In the genomic region with DNA sequence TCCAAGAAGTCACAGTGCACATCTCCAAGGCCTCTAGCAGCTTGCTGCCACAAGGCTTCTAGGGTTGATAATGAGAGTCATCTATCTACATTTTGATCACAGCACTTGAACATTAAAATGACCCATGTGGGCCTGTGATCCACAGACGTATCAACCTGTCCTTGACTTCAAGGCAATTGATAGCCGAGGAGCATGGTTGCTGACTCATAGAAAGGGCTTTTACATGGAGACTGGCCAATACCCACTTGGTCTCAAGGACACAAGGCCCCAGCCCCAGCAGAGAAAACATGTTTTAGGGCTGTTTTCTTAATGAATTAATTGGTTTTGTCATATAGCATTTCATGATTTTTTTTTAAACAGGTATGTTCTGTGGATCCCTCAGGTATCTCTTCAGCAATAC, we compare ENCODE assay signal across 31 cellular contexts.
"Had no signal": no experiment of that assay in that cellular context is flagged by ENCODE, and none has a peak within 500 bp of the region (broad histone marks: within the 10 kb centered on the region; RNA-seq: fewer than 3 reads in every experiment).

No MANE protein-coding gene starts in this region.

- DNase-seq: hippocampal formation; kidney glomerular epithelial cell; left cardiac atrium; lower lobe of right lung; mammary epithelial cell; mesenchymal stem cell; naive B cell; natural killer cell; nephron progenitor cell; occipital lobe; stimulated activated CD4-positive, alpha-beta T cell treated with anti-CD3 and anti-CD28 coated beads, Interleukin-12 subunit alpha, Interleukin-12 subunit beta, amount 100 ng/mL, for 4 hours; stimulated activated CD4-positive, alpha-beta T cell treated with anti-CD3 and anti-CD28 coated beads, Interleukin-15, amount 100 ng/mL, for 24 hours; stimulated activated CD4-positive, alpha-beta T cell treated with anti-CD3 and anti-CD28 coated beads, Interleukin-2, amount 100 ng/mL, for 24 hours; stimulated activated CD4-positive, alpha-beta T cell treated with anti-CD3 and anti-CD28 coated beads, Interleukin-4, amount 100 ng/mL, for 1 hour; stimulated activated naive B cell treated with anti-CD40 and anti-IgM and Interleukin-4, amounts not matched to agents 10 μg/mL and 1 μg/mL and 100 μg/mL, for 72 hours; stimulated activated naive CD8-positive, alpha-beta T cell treated with anti-CD3 and anti-CD28 coated beads, Interleukin-15, Interleukin-2, amounts not matched to agents 100 U/mL and 50 U/mL, for 24 hours; stomach; testis; thyroid gland; transverse colon; upper lobe of left lung had no signal

- H3K4me1 ChIP-seq: lower lobe of right lung, right atrium auricular region, stomach, testis, thyroid gland, transverse colon, upper lobe of left lung had no signal

- H2AFZ ChIP-seq: neural progenitor cell had no signal

- H3K36me3 Mint-ChIP-seq: mesothelial cell of epicardium; naive B cell; natural killer cell; stimulated activated naive B cell treated with anti-CD40 and anti-IgM and Interleukin-4, amounts not matched to agents 10 μg/mL and 1 μg/mL and 100 μg/mL, for 72 hours had no signal

- H3K27ac ChIP-seq: lower lobe of right lung, neural progenitor cell, neutrophil, right atrium auricular region, skin epidermis, stomach, testis, thyroid gland, transverse colon, upper lobe of left lung had no signal

- H3K27ac Mint-ChIP-seq: naive B cell; natural killer cell; nephron progenitor cell; neural progenitor cell; progenitor cell of endocrine pancreas; stimulated activated naive B cell treated with anti-CD40 and anti-IgM and Interleukin-4, amounts not matched to agents 10 μg/mL and 1 μg/mL and 100 μg/mL, for 72 hours had no signal

- H3K4me3 ChIP-seq: lower lobe of right lung, neural progenitor cell, right atrium auricular region, skin epidermis, stomach, testis, thyroid gland, transverse colon, upper lobe of left lung had no signal

- H3K4me3 Mint-ChIP-seq: mesothelial cell of epicardium; naive B cell; natural killer cell; nephron progenitor cell; neural progenitor cell; stimulated activated naive B cell treated with anti-CD40 and anti-IgM and Interleukin-4, amounts not matched to agents 10 μg/mL and 1 μg/mL and 100 μg/mL, for 72 hours had no signal

- H3K36me3 ChIP-seq: lower lobe of right lung, neural progenitor cell, neutrophil, right atrium auricular region, stomach, thyroid gland, transverse colon, upper lobe of left lung had no signal

- H3K9me3 ChIP-seq: lower lobe of right lung, neutrophil, right atrium auricular region, stomach, testis, thyroid gland, transverse colon, upper lobe of left lung had no signal

- H3K27me3 ChIP-seq: neural progenitor cell, neutrophil, right atrium auricular region, stomach, testis, thyroid gland, transverse colon, upper lobe of left lung had no signal

- FAIRE-seq: keratinocyte, urothelium cell line had no signal

- H3K27me3 Mint-ChIP-seq: naive B cell; progenitor cell of endocrine pancreas; stimulated activated naive B cell treated with anti-CD40 and anti-IgM and Interleukin-4, amounts not matched to agents 10 μg/mL and 1 μg/mL and 100 μg/mL, for 72 hours had no signal

- H3K4me2 ChIP-seq: neural progenitor cell had no signal

- ATAC-seq: left cardiac atrium; left lobe of liver; lower lobe of right lung; natural killer cell; sciatic nerve; stimulated activated naive B cell treated with anti-CD40 and anti-IgM and Interleukin-4, amounts not matched to agents 10 μg/mL and 1 μg/mL and 100 μg/mL, for 72 hours; stimulated activated naive CD8-positive, alpha-beta T cell treated with anti-CD3 and anti-CD28 coated beads, Interleukin-15, Interleukin-2, amounts not matched to agents 100 U/mL and 50 U/mL, for 24 hours had no signal

- H3K9me3 Mint-ChIP-seq: nephron progenitor cell had no signal

- H3K9ac ChIP-seq: neural progenitor cell had no signal

- H3K4me1 Mint-ChIP-seq: naive B cell; natural killer cell; stimulated activated naive B cell treated with anti-CD40 and anti-IgM and Interleukin-4, amounts not matched to agents 10 μg/mL and 1 μg/mL and 100 μg/mL, for 72 hours had no signal
